8 cellular contexts compared by ENCODE assay signal in the genomic region with DNA sequence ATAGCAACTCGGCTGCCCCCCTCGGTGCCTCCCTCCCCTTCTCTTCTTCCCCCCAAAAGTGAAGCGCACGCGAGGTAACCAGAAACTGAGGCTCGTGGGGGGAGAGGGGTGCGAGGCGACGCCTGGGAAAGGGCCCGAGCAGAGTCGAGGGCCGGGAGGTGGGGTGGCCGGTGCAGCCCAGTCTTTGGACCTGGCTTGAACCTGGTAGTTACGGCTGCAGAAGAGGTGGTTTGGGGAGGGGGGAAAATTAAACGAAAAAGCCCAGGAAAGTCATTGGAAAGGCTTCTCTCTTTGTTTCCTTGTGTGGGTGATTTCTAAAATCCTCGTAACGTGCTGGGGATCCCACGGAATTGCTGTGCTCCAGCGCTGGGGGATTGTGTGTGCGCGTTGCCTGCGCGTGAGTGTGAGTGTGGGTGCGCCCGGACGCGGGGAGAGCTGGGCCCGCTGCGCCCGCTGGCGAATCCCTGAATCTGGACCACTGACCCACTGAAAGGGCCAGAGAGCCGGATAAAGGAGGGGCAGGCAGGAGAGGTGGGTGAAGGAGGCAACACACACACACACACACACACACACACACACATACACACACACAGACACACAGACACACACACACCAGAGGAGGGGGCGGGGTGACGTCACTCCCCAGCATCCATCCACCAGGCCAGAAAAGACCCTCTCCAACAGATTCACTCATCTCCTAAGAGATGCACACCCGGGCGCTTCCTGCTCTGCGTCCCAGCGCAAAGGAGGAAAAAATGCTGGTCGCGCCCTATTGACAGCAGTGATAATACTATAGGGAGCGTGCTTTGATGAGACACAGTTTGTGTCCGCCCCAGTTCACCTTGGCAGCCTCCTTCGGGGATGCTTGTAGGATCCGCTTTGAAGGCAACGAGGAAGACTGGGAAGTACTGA.
DNase-seq lines count a peak whose midpoint lies in the region; ATAC-seq and TF ChIP-seq lines count a peak whose summit lies in the region.

No MANE protein-coding gene starts in this region.

- peak overlapping the region; percentile 45 for H3K4me3 Mint-ChIP-seq in activated CD8-positive, alpha-beta T cell treated with anti-CD3 and anti-CD28 coated beads, Interleukin-2, amount 10 ng/mL, durations not matched to agents 7 days and 5 days

- CTCF ChIA-PET in activated CD8-positive, alpha-beta T cell treated with anti-CD3 and anti-CD28 coated beads, Interleukin-2, amount 10 ng/mL, durations not matched to agents 7 days and 5 days (lab: Charles Lee): no interaction called here

- TF ChIP-seq POLR2A in body of pancreas (IDR thresholded peaks at IDR 0.05): no peak

- POLR2A ChIA-PET in activated CD8-positive, alpha-beta T cell treated with anti-CD3 and anti-CD28 coated beads, Interleukin-2, amount 10 ng/mL, durations not matched to agents 7 days and 5 days (lab: Charles Lee): no interaction called here

- DNase-seq in DMS53 treated with DMSO at 0.1 percent for 48 hours (lab: John Stamatoyannopoulos, UW; ENCODE audit: unreplicated experiment) (peak; percentile 8), left ventricle myocardium inferior (no peak), psoas muscle (no peak), body of pancreas (no peak), cortex of kidney (lab: John Stamatoyannopoulos, UW) (no peak), NCI-H524 (lab: John Stamatoyannopoulos, UW) (no peak)
- no peak for DNase-seq in activated CD8-positive, alpha-beta T cell treated with anti-CD3 and anti-CD28 coated beads, Interleukin-2, amount 10 ng/mL, durations not matched to agents 7 days and 5 days

- H3K36me3 Mint-ChIP-seq in activated CD8-positive, alpha-beta T cell treated with anti-CD3 and anti-CD28 coated beads, Interleukin-2, amount 10 ng/mL, durations not matched to agents 7 days and 5 days (ENCODE audit: low read depth): no peaks in the 10 kb centered on the region

- no peak for ATAC-seq in activated CD8-positive, alpha-beta T cell treated with anti-CD3 and anti-CD28 coated beads, Interleukin-2, amount 10 ng/mL, durations not matched to agents 7 days and 5 days
- ATAC-seq in psoas muscle: peak in 1 of 4 donors; percentile 30
- no peak for ATAC-seq in HG02571 (IDR thresholded peaks at IDR 0.05; ENCODE audit: unreplicated experiment)
- no peak for ATAC-seq in body of pancreas

- H3K4me1 ChIP-seq in left ventricle myocardium inferior: peaks cover 30% of the 10 kb centered on the region
- H3K4me1 ChIP-seq in psoas muscle: peaks cover 5% of the 10 kb centered on the region
- H3K4me1 ChIP-seq in body of pancreas: peaks cover 12% of the 10 kb centered on the region

- intact Hi-C loops in left ventricle myocardium inferior (cut with micrococcal nuclease) (no loop called here), psoas muscle (cut with DNase I) (no loop called here), body of pancreas (cut with DNase I) (no loop called here)

- H3K27me3 ChIP-seq in left ventricle myocardium inferior (ENCODE audit: low read depth) (peaks cover 33% of the 10 kb centered on the region), psoas muscle (ENCODE audit: insufficient read depth in 3 of 3, low read length in 2 of 3) (peaks cover 0 to 43% (median 11%) of the 10 kb centered on the region in 3 donors), body of pancreas (peaks cover 0 to 4% of the 10 kb centered on the region in 2 donors)

- H3K27me3 Mint-ChIP-seq in activated CD8-positive, alpha-beta T cell treated with anti-CD3 and anti-CD28 coated beads, Interleukin-2, amount 10 ng/mL, durations not matched to agents 7 days and 5 days (ENCODE audit: low read depth): peaks cover 44% of the 10 kb centered on the region

- peak overlapping the region; percentile 76 for H3K4me3 ChIP-seq in left ventricle myocardium inferior
- H3K4me3 ChIP-seq in psoas muscle: peak overlapping the region; percentile 68
- H3K4me3 ChIP-seq in body of pancreas: peak overlapping the region in 1 of 2 donors; percentile 36

- 30 to 35% (median 34%) methylated on average over 41 to 45 of the region's 45 CpGs for WGBS in psoas muscle, 3 donors
- 20 to 22% methylated on average over 35 to 45 of the region's 45 CpGs for WGBS in body of pancreas, 2 donors

- H3K4me1 Mint-ChIP-seq in activated CD8-positive, alpha-beta T cell treated with anti-CD3 and anti-CD28 coated beads, Interleukin-2, amount 10 ng/mL, durations not matched to agents 7 days and 5 days (ENCODE audit: low read depth): peaks cover 3% of the 10 kb centered on the region

- H3K27ac ChIP-seq in left ventricle myocardium inferior (replicated peaks) (peak overlapping the region; percentile 59), psoas muscle (no peak overlapping the region), body of pancreas (no peak overlapping the region)

- H3K9me3 Mint-ChIP-seq in activated CD8-positive, alpha-beta T cell treated with anti-CD3 and anti-CD28 coated beads, Interleukin-2, amount 10 ng/mL, durations not matched to agents 7 days and 5 days (ENCODE audit: insufficient read depth): no peaks in the 10 kb centered on the region

- TF ChIP-seq CTCF in left ventricle myocardium inferior (IDR thresholded peaks at IDR 0.05; ENCODE audit: borderline replicate concordance) (no peak), psoas muscle (IDR thresholded peaks at IDR 0.05) (no peak), body of pancreas (IDR thresholded peaks at IDR 0.05) (no peak)

- no peak overlapping the region for H3K27ac Mint-ChIP-seq in activated CD8-positive, alpha-beta T cell treated with anti-CD3 and anti-CD28 coated beads, Interleukin-2, amount 10 ng/mL, durations not matched to agents 7 days and 5 days

- H3K36me3 ChIP-seq in left ventricle myocardium inferior (no peaks in the 10 kb centered on the region), psoas muscle (ENCODE audit: insufficient read depth in 1 of 2, low read depth in 1 of 2) (no peaks in the 10 kb centered on the region), body of pancreas (replicated peaks in 1 of 2; ENCODE audit: insufficient read depth in 1 of 2, low read depth in 2 of 2) (no peaks in the 10 kb centered on the region)

- H3K9me3 ChIP-seq in left ventricle myocardium inferior (replicated peaks) (no peaks in the 10 kb centered on the region), psoas muscle (no peaks in the 10 kb centered on the region), body of pancreas (no peaks in the 10 kb centered on the region)
